16 cellular contexts compared by ENCODE assay signal in the genomic region with DNA sequence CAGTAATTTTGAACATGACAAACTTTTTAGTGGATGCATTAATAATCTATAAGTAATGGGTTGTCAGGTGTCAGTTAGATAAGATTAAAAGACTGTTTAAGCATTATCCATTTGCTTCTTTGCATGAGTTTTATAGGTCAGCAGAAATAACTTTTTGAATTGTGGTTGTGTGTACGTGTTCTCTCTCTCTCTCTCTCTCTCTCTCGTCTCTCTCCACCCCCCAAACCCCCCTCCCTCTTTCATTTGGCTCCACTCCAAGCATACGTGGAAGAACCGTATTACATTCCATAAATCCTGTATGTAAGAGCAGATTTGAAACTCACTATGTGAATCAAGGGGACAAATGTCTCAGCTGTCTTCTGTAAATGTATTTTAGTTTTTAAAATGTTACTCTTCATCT.
DNase-seq lines count a peak whose midpoint lies in the region; ATAC-seq, FAIRE-seq and TF ChIP-seq lines count a peak whose summit lies in the region.
"Had no signal": no experiment of that assay in that cellular context is flagged by ENCODE, and none has a peak within 500 bp of the region (broad histone marks: within the 10 kb centered on the region; RNA-seq: fewer than 3 reads in every experiment).

No MANE protein-coding gene starts in this region.

- H3K79me2 ChIP-seq in HepG2 (ENCODE audit: insufficient read depth, low read length): no peaks in the 10 kb centered on the region

- H3K4me1 ChIP-seq in liver (ENCODE audit: control insufficient read depth in 4 of 4, insufficient read depth in 4 of 4, low read length in 3 of 4) (peaks cover 0 to 12% (median 5%) of the 10 kb centered on the region in 4 donors), HepG2 (ENCODE audit: insufficient read depth, low read length) (no peaks in the 10 kb centered on the region), muscle layer of colon (ENCODE audit: insufficient read depth, low read length) (peaks cover 51% of the 10 kb centered on the region), uterus (peaks cover 0 to 7% of the 10 kb centered on the region in 2 donors)

- H3K36me3 ChIP-seq in liver (ENCODE audit: control insufficient read depth in 4 of 4, insufficient read depth in 3 of 4, low read depth in 1 of 4, low read length in 3 of 4) (no peaks in the 10 kb centered on the region), HepG2 (replicated peaks in 1 of 2; ENCODE audit: control insufficient read depth in 1 of 2, insufficient read depth in 2 of 2, low read length in 2 of 2) (no peaks in the 10 kb centered on the region), muscle layer of colon (ENCODE audit: insufficient read depth, low read length) (no peaks in the 10 kb centered on the region), uterus (no peaks in the 10 kb centered on the region)

- DNase-seq in HepG2 (ENCODE audit: low spot score) (no peak), epithelial cell of prostate (ENCODE audit: low read depth, low spot score) (no peak), uterus (no peak), NCI-H1694 treated with DMSO at 0.1 percent for 48 hours (lab: John Stamatoyannopoulos, UW) (no peak), iPS-NIHi7 (ENCODE audit: extremely low spot score) (no peak)
- no peak for DNase-seq in activated CD8-positive, alpha-beta memory T cell treated with anti-CD3 and anti-CD28 coated beads, Interleukin-2, amount 10 ng/mL, durations not matched to agents 7 days and 5 days
- DNase-seq: activated B cell treated with CpG ODN at 0.5 μM for 24 hours; activated naive CD4-positive, alpha-beta T cell treated with anti-CD3 and anti-CD28 coated beads for 36 hours; NCI-H1436; stimulated activated CD4-positive, alpha-beta T cell treated with anti-CD3 and anti-CD28 coated beads, Interleukin-12 subunit alpha, Interleukin-12 subunit beta, amount 100 ng/mL, for 4 hours; stimulated activated naive CD4-positive, alpha-beta T cell treated with Interleukin-2 at 50 U/mL for 16 hours had no signal

- H3K27me3 ChIP-seq in liver (ENCODE audit: control insufficient read depth in 4 of 4, insufficient read depth in 4 of 4, low read length in 3 of 4) (no peaks in the 10 kb centered on the region), HepG2 (ENCODE audit: control insufficient read depth in 1 of 2, insufficient read depth in 2 of 2, low read length in 2 of 2) (no peaks in the 10 kb centered on the region), muscle layer of colon (ENCODE audit: control insufficient read depth in 1 of 2, insufficient read depth in 2 of 2, low read length in 2 of 2) (no peaks in the 10 kb centered on the region), uterus (no peaks in the 10 kb centered on the region)

- intact Hi-C loops in HepG2 (cut with micrococcal nuclease; ENCODE audit: unreplicated experiment) (no loop called here), uterus (cut with DNase I; ENCODE audit: low total_unique reads) (no loop called here)

- no peak for TF ChIP-seq RAD21 in liver (IDR thresholded peaks at IDR 0.05)
- no peak for TF ChIP-seq RAD21 in HepG2 (CRISPR knock-in tag; IDR thresholded peaks at IDR 0.05)

- no peaks in the 10 kb centered on the region for H3K36me3 Mint-ChIP-seq in activated CD8-positive, alpha-beta memory T cell treated with anti-CD3 and anti-CD28 coated beads, Interleukin-2, amount 10 ng/mL, durations not matched to agents 7 days and 5 days
- H3K36me3 Mint-ChIP-seq: CD14-positive monocyte had no signal

- H4K20me1 ChIP-seq in HepG2 (ENCODE audit: insufficient read depth, low read length): no peaks in the 10 kb centered on the region

- H3K4me3 Mint-ChIP-seq in activated CD8-positive, alpha-beta memory T cell treated with anti-CD3 and anti-CD28 coated beads, Interleukin-2, amount 10 ng/mL, durations not matched to agents 7 days and 5 days: no peak overlapping the region

- no peak for ATAC-seq in HepG2
- no peak for ATAC-seq in activated CD8-positive, alpha-beta memory T cell treated with anti-CD3 and anti-CD28 coated beads, Interleukin-2, amount 10 ng/mL, durations not matched to agents 7 days and 5 days

- H2AFZ ChIP-seq in HepG2 (ENCODE audit: low read length): no peak overlapping the region

- in situ Hi-C loops in HepG2 (cut with HindIII; ENCODE audit: extremely low pct_ligation_motif_present, low pct_unique_long_range_greater_than_20kb): no loop called here

- CTCF ChIA-PET in HepG2 (lab: Yijun Ruan, JAX; ENCODE audit: low intra/inter-chr PET ratio, low total read pairs): no interaction called here
- CTCF ChIA-PET in activated CD8-positive, alpha-beta memory T cell treated with anti-CD3 and anti-CD28 coated beads, Interleukin-2, amount 10 ng/mL, durations not matched to agents 7 days and 5 days (lab: Charles Lee): no interaction called here

- TF ChIP-seq EP300 in HepG2 (IDR thresholded peaks at IDR 0.05; ENCODE audit: low read depth in 2 of 2, low read length in 2 of 2) (no peak), HepG2 (CRISPR knock-in tag; IDR thresholded peaks at IDR 0.05; ENCODE audit: borderline replicate concordance) (no peak)

- no peaks in the 10 kb centered on the region for H3K9me3 Mint-ChIP-seq in activated CD8-positive, alpha-beta memory T cell treated with anti-CD3 and anti-CD28 coated beads, Interleukin-2, amount 10 ng/mL, durations not matched to agents 7 days and 5 days (ENCODE audit: low read depth)
- H3K9me3 Mint-ChIP-seq: activated B cell treated with CpG ODN at 0.5 μM for 24 hours; activated naive CD4-positive, alpha-beta T cell treated with anti-CD3 and anti-CD28 coated beads for 36 hours had no signal

- no peak for FAIRE-seq in HepG2 (lab: Jason Lieb, UNC)

- no peaks in the 10 kb centered on the region for H3K9me3 ChIP-seq in liver (ENCODE audit: control insufficient read depth in 4 of 4, low read length in 3 of 4)
- no peaks in the 10 kb centered on the region for H3K9me3 ChIP-seq in HepG2 (ENCODE audit: low read length)
- no peaks in the 10 kb centered on the region for H3K9me3 ChIP-seq in muscle layer of colon (ENCODE audit: low read length)
- no peaks in the 10 kb centered on the region for H3K9me3 ChIP-seq in uterus

- BruUV-seq in HepG2 (replicated peaks; lab: Mats Ljungman, UMichigan): no TSS peak

- H3K4me2 ChIP-seq in HepG2 (ENCODE audit: low read depth, low read length): no peak overlapping the region

- 23% methylated on average over 4 of the region's 4 CpGs for WGBS in liver
- WGBS in HepG2 (ENCODE audit: low lambda C conversion rate): 55% methylated on average over 4 of the region's 4 CpGs

- H3K4me1 Mint-ChIP-seq in activated CD8-positive, alpha-beta memory T cell treated with anti-CD3 and anti-CD28 coated beads, Interleukin-2, amount 10 ng/mL, durations not matched to agents 7 days and 5 days: no peaks in the 10 kb centered on the region

- no peak for TF ChIP-seq POLR2A in HepG2 (IDR thresholded peaks at IDR 0.05; ENCODE audit: insufficient read depth in 1 of 2, low read depth in 2 of 2, low read length in 2 of 2)
- TF ChIP-seq POLR2A in uterus (IDR thresholded peaks at IDR 0.05): no peak

- POLR2A ChIA-PET in HepG2 (lab: Yijun Ruan, JAX): no interaction called here

- H3K9ac ChIP-seq in liver (ENCODE audit: low read depth in 1 of 2, low read length in 2 of 2) (no peak overlapping the region), HepG2 (ENCODE audit: insufficient read depth, low read depth, low read length) (no peak overlapping the region), muscle layer of colon (ENCODE audit: low read length) (no peak overlapping the region)

- H3K4me3 ChIP-seq in liver (ENCODE audit: low read depth in 1 of 3, low read length in 3 of 3) (no peak overlapping the region), HepG2 (replicated peaks in 1 of 3; ENCODE audit: insufficient read depth in 1 of 3, low read depth in 2 of 3, low read length in 3 of 3) (no peak overlapping the region), muscle layer of colon (ENCODE audit: low read depth in 1 of 2, low read length in 2 of 2) (peak overlapping the region in 1 of 2 donors; percentile 16), uterus (peak overlapping the region in 1 of 2 donors; percentile 26)
- H3K4me3 ChIP-seq: lung had no signal

- H3K27me3 Mint-ChIP-seq in activated CD8-positive, alpha-beta memory T cell treated with anti-CD3 and anti-CD28 coated beads, Interleukin-2, amount 10 ng/mL, durations not matched to agents 7 days and 5 days: no peaks in the 10 kb centered on the region

- H3K27ac Mint-ChIP-seq in activated CD8-positive, alpha-beta memory T cell treated with anti-CD3 and anti-CD28 coated beads, Interleukin-2, amount 10 ng/mL, durations not matched to agents 7 days and 5 days: no peak overlapping the region
- H3K27ac Mint-ChIP-seq: activated B cell treated with CpG ODN at 0.5 μM for 24 hours; activated naive CD4-positive, alpha-beta T cell treated with anti-CD3 and anti-CD28 coated beads for 36 hours; CD14-positive monocyte had no signal

- H3K27ac ChIP-seq in liver (ENCODE audit: low read depth in 1 of 2, low read length in 2 of 2) (peak overlapping the region; percentile 5 to 18), HepG2 (ENCODE audit: extremely low read length, insufficient read depth, low read length) (no peak overlapping the region), epithelial cell of prostate (peak overlapping the region; percentile 76), muscle layer of colon (ENCODE audit: low read depth, low read length) (peak overlapping the region; percentile 86), uterus (peak overlapping the region; percentile 55 to 79)
- H3K27ac ChIP-seq: HL-60 had no signal

- no peak for TF ChIP-seq CTCF in liver (IDR thresholded peaks at IDR 0.05; ENCODE audit: low read depth, low read length, missing input control)
- TF ChIP-seq CTCF in HepG2 (CRISPR knock-in tag; IDR thresholded peaks at IDR 0.05): no peak
- TF ChIP-seq CTCF in uterus (IDR thresholded peaks at IDR 0.05): no peak

TF ChIP-seq in liver, 16 proteins besides CTCF, POLR2A, EP300 and RAD21 (continues in another document):
- TF ChIP-seq FOXA1 (IDR thresholded peaks at IDR 0.05) (no peak), GABPA (IDR thresholded peaks at IDR 0.05 in 1 of 2, conservative IDR thresholded peaks at IDR 0.05 in 1 of 2) (no peak), EGR1 (IDR thresholded peaks at IDR 0.05; ENCODE audit: low read depth in 2 of 2) (no peak), RXRA (IDR thresholded peaks at IDR 0.05) (no peak)

TF ChIP-seq in HepG2, 621 proteins besides CTCF, POLR2A, EP300 and RAD21:
- no peak for TF ChIP-seq ZNF451 (CRISPR knock-in tag; IDR thresholded peaks at IDR 0.05)
